ENCODE assay signal across 6 cellular contexts in genomic region chr2:145548479-145548878, GRCh38.
"Had no signal": no experiment of that assay in that cellular context is flagged by ENCODE, and none has a peak within 500 bp of the region (broad histone marks: within the 10 kb centered on the region; RNA-seq: fewer than 3 reads in every experiment).

No MANE protein-coding gene starts in this region.

- DNase-seq: GM23248, GOT3, H9, HCEC 1CT, KG1 had no signal

- H3K4me3 ChIP-seq: GM23248 had no signal

- H3K9ac ChIP-seq: GM23248 had no signal

- H2AFZ ChIP-seq: GM23248 had no signal

- H3K27ac ChIP-seq: GM23248 had no signal

- FAIRE-seq: H54 had no signal
